Comparison of ENCODE assay signal across 23 cellular contexts in genomic region chr15:82303956-82304640, GRCh38. TPM values are rescaled to one million over a fixed set of nuclear protein-coding genes. Genes with fewer than 3 reads are reported as not detected.
"Had no signal": no experiment of that assay in that cellular context is flagged by ENCODE, and none has a peak within 500 bp of the region (broad histone marks: within the 10 kb centered on the region; RNA-seq: fewer than 3 reads in every experiment).

No MANE protein-coding gene starts in this region.

- H3K9me3 Mint-ChIP-seq: activated naive CD4-positive, alpha-beta T cell treated with anti-CD3 and anti-CD28 coated beads for 36 hours; activated T-cell treated with anti-CD3 and anti-CD28 coated beads, Interleukin-2, amount 50 U/mL, for 4 hours; activated T-helper 17 cell treated with anti-CD3 and anti-CD28 coated beads, Interleukin-2, amount 50 U/mL, for 72 hours; brain; central memory CD8-positive, alpha-beta T cell; T-cell had no signal

- H3K4me3 ChIP-seq: K562, PC-9 had no signal

- H2AFZ ChIP-seq: PC-9 had no signal

- ATAC-seq: activated CD8-positive, alpha-beta memory T cell treated with anti-CD3 and anti-CD28 coated beads, Interleukin-2, amount 10 ng/mL, durations not matched to agents 7 days and 5 days had no signal

- DNase-seq: activated CD8-positive, alpha-beta memory T cell treated with anti-CD3 and anti-CD28 coated beads, Interleukin-2, amount 10 ng/mL, durations not matched to agents 7 days and 5 days; activated gamma-delta T cell; activated naive CD4-positive, alpha-beta T cell treated with anti-CD3 and anti-CD28 coated beads for 36 hours; activated T-cell treated with anti-CD3 and anti-CD28 coated beads, Interleukin-2, amount 50 U/mL, for 4 hours; amygdala; Karpas-422; MM.1S; NCI-H1105 treated with DMSO at 0.1 percent for 48 hours; NCI-H1436 treated with DMSO at 0.1 percent for 48 hours; NCI-H187; NCI-H2081; NCI-H510A treated with DMSO at 0.1 percent for 48 hours; PC-9; SIG-M5; T-helper 2 cell; T1000 had no signal

- H3K27ac Mint-ChIP-seq: activated CD4-positive, alpha-beta T cell treated with anti-CD3 and anti-CD28 coated beads for 36 hours; activated CD8-positive, alpha-beta memory T cell treated with anti-CD3 and anti-CD28 coated beads, Interleukin-2, amount 10 ng/mL, durations not matched to agents 7 days and 5 days; activated naive CD4-positive, alpha-beta T cell treated with anti-CD3 and anti-CD28 coated beads for 36 hours; activated naive CD8-positive, alpha-beta T cell; activated T-helper 17 cell treated with anti-CD3 and anti-CD28 coated beads, Interleukin-2, amount 50 U/mL, for 72 hours; brain; T-cell had no signal

- H3K4me2 ChIP-seq: PC-9 had no signal

- H3K4me1 Mint-ChIP-seq: activated CD8-positive, alpha-beta memory T cell treated with anti-CD3 and anti-CD28 coated beads, Interleukin-2, amount 10 ng/mL, durations not matched to agents 7 days and 5 days; activated T-helper 17 cell treated with anti-CD3 and anti-CD28 coated beads, Interleukin-2, amount 50 U/mL, for 72 hours; central memory CD8-positive, alpha-beta T cell had no signal

- H3K27ac ChIP-seq: PC-9 had no signal

- H3K4me3 Mint-ChIP-seq: activated CD4-positive, alpha-beta T cell treated with anti-CD3 and anti-CD28 coated beads for 36 hours; activated CD8-positive, alpha-beta memory T cell treated with anti-CD3 and anti-CD28 coated beads, Interleukin-2, amount 10 ng/mL, durations not matched to agents 7 days and 5 days; activated naive CD4-positive, alpha-beta T cell treated with anti-CD3 and anti-CD28 coated beads for 36 hours; activated naive CD8-positive, alpha-beta T cell; activated T-cell treated with anti-CD3 and anti-CD28 coated beads, Interleukin-2, amount 50 U/mL, for 4 hours; activated T-helper 17 cell treated with anti-CD3 and anti-CD28 coated beads, Interleukin-2, amount 50 U/mL, for 72 hours; brain; central memory CD8-positive, alpha-beta T cell; T-cell had no signal

- H3K27me3 Mint-ChIP-seq: activated CD4-positive, alpha-beta T cell treated with anti-CD3 and anti-CD28 coated beads for 36 hours; activated CD8-positive, alpha-beta memory T cell treated with anti-CD3 and anti-CD28 coated beads, Interleukin-2, amount 10 ng/mL, durations not matched to agents 7 days and 5 days; activated naive CD8-positive, alpha-beta T cell; activated T-helper 17 cell treated with anti-CD3 and anti-CD28 coated beads, Interleukin-2, amount 50 U/mL, for 72 hours; central memory CD8-positive, alpha-beta T cell; T-cell had no signal

- H3K36me3 Mint-ChIP-seq: activated CD8-positive, alpha-beta memory T cell treated with anti-CD3 and anti-CD28 coated beads, Interleukin-2, amount 10 ng/mL, durations not matched to agents 7 days and 5 days; brain; T-cell had no signal

RNA-seq across cellular contexts. Expression of gene SAXO2, which starts 41.5 kb away (rescaled TPM):
- total RNA-seq: activated CD8-positive, alpha-beta memory T cell treated with anti-CD3 and anti-CD28 coated beads, Interleukin-2, amount 10 ng/mL, durations not matched to agents 7 days and 5 days; activated T-helper 17 cell treated with anti-CD3 and anti-CD28 coated beads, Interleukin-2, amount 50 U/mL, for 72 hours had no signal
